In genomic region chr15:68383161-68384074, GRCh38 we compare ENCODE assay signal across 8 cellular contexts. TPM values are rescaled to one million over a fixed set of nuclear protein-coding genes. Genes with fewer than 3 reads are reported as not detected.
DNase-seq lines count a peak whose midpoint lies in the region; ATAC-seq and TF ChIP-seq lines count a peak whose summit lies in the region.

No MANE protein-coding gene starts in this region.

- TF ChIP-seq CTCF in GM12873 (IDR thresholded peaks at IDR 0.05; ENCODE audit: insufficient read depth, low read depth, low read length, missing control alignments): peak; percentile 75
- TF ChIP-seq CTCF in progenitor cell of endocrine pancreas (IDR thresholded peaks at IDR 0.05; ENCODE audit: unreplicated experiment): peak; percentile 57

- peak; percentile 69 for ATAC-seq in Right ventricle myocardium inferior
- ATAC-seq in GM21367 (IDR thresholded peaks at IDR 0.05; ENCODE audit: unreplicated experiment): no peak

- H3K27ac Mint-ChIP-seq in activated T-helper 1 cell treated with anti-CD3 and anti-CD28 coated beads, Interleukin-12 subunit alpha, Interleukin-12 subunit beta, Interleukin-2, Interleukin-4 antibody, amounts not matched to agents 30 ng/mL and 10 ng/mL and 1 ng/mL, durations not matched to agents 14 hours and 24 hours and 36 hours: no peak overlapping the region
- no peak overlapping the region for H3K27ac Mint-ChIP-seq in progenitor cell of endocrine pancreas

- no peaks in the 10 kb centered on the region for H3K36me3 Mint-ChIP-seq in activated T-helper 1 cell treated with anti-CD3 and anti-CD28 coated beads, Interleukin-12 subunit alpha, Interleukin-12 subunit beta, Interleukin-2, Interleukin-4 antibody, amounts not matched to agents 30 ng/mL and 10 ng/mL and 1 ng/mL, durations not matched to agents 14 hours and 24 hours and 36 hours (ENCODE audit: low read depth)
- no peaks in the 10 kb centered on the region for H3K36me3 Mint-ChIP-seq in progenitor cell of endocrine pancreas (ENCODE audit: insufficient read depth)

- intact Hi-C loops in activated T-helper 1 cell treated with anti-CD3 and anti-CD28 coated beads, Interleukin-12 subunit alpha, Interleukin-12 subunit beta, Interleukin-2, Interleukin-4 antibody, amounts not matched to agents 30 ng/mL and 10 ng/mL and 1 ng/mL, durations not matched to agents 14 hours and 24 hours and 36 hours (cut with micrococcal nuclease): loop anchor here (1.0 kb wide), 3 partner anchors 77 to 130 kb away; no protein-coding TSS in a partner anchor
- intact Hi-C loops in Right ventricle myocardium inferior (cut with DNase I): loop anchor here (1.0 to 2.0 kb wide), 2 partner anchors 77 to 131 kb away; no protein-coding TSS in a partner anchor

- H3K9me3 Mint-ChIP-seq in activated T-helper 1 cell treated with anti-CD3 and anti-CD28 coated beads, Interleukin-12 subunit alpha, Interleukin-12 subunit beta, Interleukin-2, Interleukin-4 antibody, amounts not matched to agents 30 ng/mL and 10 ng/mL and 1 ng/mL, durations not matched to agents 14 hours and 24 hours and 36 hours: no peaks in the 10 kb centered on the region
- H3K9me3 Mint-ChIP-seq in progenitor cell of endocrine pancreas (ENCODE audit: low read depth): peaks cover 3% of the 10 kb centered on the region

- DNase-seq in AG08395 (ENCODE audit: low spot score) (peak; percentile 51), NCI-H69 (lab: John Stamatoyannopoulos, UW) (peak; percentile 51), Right ventricle myocardium inferior (ENCODE audit: missing footprints) (no peak), progenitor cell of endocrine pancreas (ENCODE audit: low spot score, unreplicated experiment) (no peak), putamen (ENCODE audit: low spot score) (no peak)
- DNase-seq in activated T-helper 1 cell treated with anti-CD3 and anti-CD28 coated beads, Interleukin-12 subunit alpha, Interleukin-12 subunit beta, Interleukin-2, Interleukin-4 antibody, amounts not matched to agents 30 ng/mL and 10 ng/mL and 1 ng/mL, durations not matched to agents 14 hours and 24 hours and 36 hours (ENCODE audit: low spot score): peak; percentile 25

- H3K4me1 Mint-ChIP-seq in activated T-helper 1 cell treated with anti-CD3 and anti-CD28 coated beads, Interleukin-12 subunit alpha, Interleukin-12 subunit beta, Interleukin-2, Interleukin-4 antibody, amounts not matched to agents 30 ng/mL and 10 ng/mL and 1 ng/mL, durations not matched to agents 14 hours and 24 hours and 36 hours (ENCODE audit: low read depth): peaks cover 18% of the 10 kb centered on the region
- H3K4me1 Mint-ChIP-seq in progenitor cell of endocrine pancreas (ENCODE audit: low read depth): no peaks in the 10 kb centered on the region

- no peak overlapping the region for H3K4me3 Mint-ChIP-seq in activated T-helper 1 cell treated with anti-CD3 and anti-CD28 coated beads, Interleukin-12 subunit alpha, Interleukin-12 subunit beta, Interleukin-2, Interleukin-4 antibody, amounts not matched to agents 30 ng/mL and 10 ng/mL and 1 ng/mL, durations not matched to agents 14 hours and 24 hours and 36 hours
- no peak overlapping the region for H3K4me3 Mint-ChIP-seq in progenitor cell of endocrine pancreas (ENCODE audit: low read depth)

- peaks cover 3% of the 10 kb centered on the region for H3K27me3 Mint-ChIP-seq in activated T-helper 1 cell treated with anti-CD3 and anti-CD28 coated beads, Interleukin-12 subunit alpha, Interleukin-12 subunit beta, Interleukin-2, Interleukin-4 antibody, amounts not matched to agents 30 ng/mL and 10 ng/mL and 1 ng/mL, durations not matched to agents 14 hours and 24 hours and 36 hours (ENCODE audit: insufficient read depth)
- no peaks in the 10 kb centered on the region for H3K27me3 Mint-ChIP-seq in progenitor cell of endocrine pancreas

RNA-seq across cellular contexts. Expression of gene ITGA11, which starts 48.5 kb away (rescaled TPM):
- 0.23 and 0.27 TPM in 2 replicates for total RNA-seq in activated T-helper 1 cell treated with anti-CD3 and anti-CD28 coated beads, Interleukin-12 subunit alpha, Interleukin-12 subunit beta, Interleukin-2, Interleukin-4 antibody, amounts not matched to agents 30 ng/mL and 10 ng/mL and 1 ng/mL, durations not matched to agents 14 hours and 24 hours and 36 hours
- total RNA-seq in Right ventricle myocardium inferior (32.6 TPM), progenitor cell of endocrine pancreas (not detected in 2 replicates)

Comparison
In these comparisons a context has a peak if more than half of its experiments do, and no peak if none do; other contexts are left out.
1. DNase-seq: peak in AG08395 (single experiment), NCI-H69 (single experiment) and activated T-helper 1 cell treated with anti-CD3 and anti-CD28 coated beads, Interleukin-12 subunit alpha, Interleukin-12 subunit beta, Interleukin-2, Interleukin-4 antibody, amounts not matched to agents 30 ng/mL and 10 ng/mL and 1 ng/mL, durations not matched to agents 14 hours and 24 hours and 36 hours (single experiment); none in Right ventricle myocardium inferior (single experiment), progenitor cell of endocrine pancreas (single experiment) and putamen (single experiment).
2. RNA of gene ITGA11, which starts 48.5 kb away (total RNA-seq): 32.6 TPM in Right ventricle myocardium inferior (single experiment); 0.23 to 0.27 TPM in activated T-helper 1 cell treated with anti-CD3 and anti-CD28 coated beads, Interleukin-12 subunit alpha, Interleukin-12 subunit beta, Interleukin-2, Interleukin-4 antibody, amounts not matched to agents 30 ng/mL and 10 ng/mL and 1 ng/mL, durations not matched to agents 14 hours and 24 hours and 36 hours and not detected in progenitor cell of endocrine pancreas; every median in the first group is over 10 times any median in the second.